ENCODE assay signal across 12 cellular contexts in genomic region chr7:83161186-83161585, GRCh38. TPM values are rescaled to one million over a fixed set of nuclear protein-coding genes. Genes with fewer than 3 reads are reported as not detected.
A peak's percentile ranks its signal among the peaks of the same experiment; 100 is the strongest.
DNase-seq lines count a peak whose midpoint lies in the region; ATAC-seq, FAIRE-seq and TF ChIP-seq lines count a peak whose summit lies in the region.
"Had no signal": no experiment of that assay in that cellular context is flagged by ENCODE, and none has a peak within 500 bp of the region (broad histone marks: within the 10 kb centered on the region; RNA-seq: fewer than 3 reads in every experiment).

No MANE protein-coding gene starts in this region.

- H3K36me3 ChIP-seq in KMS-11 (ENCODE audit: insufficient read depth) (no peaks in the 10 kb centered on the region), astrocyte (ENCODE audit: insufficient read depth, low read length) (no peaks in the 10 kb centered on the region)

- H3K4me2 ChIP-seq in KMS-11 = peak overlapping the region; percentile 63
- H3K4me2 ChIP-seq in astrocyte (ENCODE audit: low read length) = no peak overlapping the region

- H3K27ac Mint-ChIP-seq in astrocyte (ENCODE audit: unreplicated experiment) (no peak overlapping the region), mesothelial cell of epicardium (no peak overlapping the region)
- no peak overlapping the region for H3K27ac Mint-ChIP-seq in stimulated activated naive B cell treated with anti-CD40 and anti-IgM and Interleukin-4, amounts not matched to agents 10 μg/mL and 1 μg/mL and 100 μg/mL, for 72 hours
- H3K27ac Mint-ChIP-seq: activated CD8-positive, alpha-beta memory T cell treated with anti-CD3 and anti-CD28 coated beads, Interleukin-2, amount 10 ng/mL, durations not matched to agents 7 days and 5 days; CD4-positive, CD25-positive, alpha-beta regulatory T cell had no signal

- no peaks in the 10 kb centered on the region for H3K9me3 ChIP-seq in astrocyte (ENCODE audit: insufficient read depth, low read depth, low read length)

- H3K4me3 Mint-ChIP-seq in astrocyte (ENCODE audit: unreplicated experiment) (peak overlapping the region; percentile 63), mesothelial cell of epicardium (peak overlapping the region; percentile 49)
- H3K4me3 Mint-ChIP-seq in stimulated activated naive B cell treated with anti-CD40 and anti-IgM and Interleukin-4, amounts not matched to agents 10 μg/mL and 1 μg/mL and 100 μg/mL, for 72 hours = no peak overlapping the region
- H3K4me3 Mint-ChIP-seq: activated CD8-positive, alpha-beta memory T cell treated with anti-CD3 and anti-CD28 coated beads, Interleukin-2, amount 10 ng/mL, durations not matched to agents 7 days and 5 days had no signal

- peaks cover 17% of the 10 kb centered on the region for H3K4me1 ChIP-seq in KMS-11 (ENCODE audit: low read depth, poor library complexity, severe bottlenecking)
- no peaks in the 10 kb centered on the region for H3K4me1 ChIP-seq in astrocyte (ENCODE audit: insufficient read depth, low read length)

- H3K36me3 Mint-ChIP-seq in astrocyte (ENCODE audit: low read depth, unreplicated experiment) (no peaks in the 10 kb centered on the region), mesothelial cell of epicardium (no peaks in the 10 kb centered on the region)
- H3K36me3 Mint-ChIP-seq in stimulated activated naive B cell treated with anti-CD40 and anti-IgM and Interleukin-4, amounts not matched to agents 10 μg/mL and 1 μg/mL and 100 μg/mL, for 72 hours = no peaks in the 10 kb centered on the region
- H3K36me3 Mint-ChIP-seq: activated CD8-positive, alpha-beta memory T cell treated with anti-CD3 and anti-CD28 coated beads, Interleukin-2, amount 10 ng/mL, durations not matched to agents 7 days and 5 days; CD4-positive, CD25-positive, alpha-beta regulatory T cell had no signal

- H3K79me2 ChIP-seq in KMS-11 (ENCODE audit: insufficient read depth, low read depth) = no peaks in the 10 kb centered on the region
- H3K79me2 ChIP-seq in astrocyte (ENCODE audit: insufficient read depth, low read length) = no peaks in the 10 kb centered on the region

- H4K20me1 ChIP-seq in KMS-11 (ENCODE audit: insufficient read depth) (no peaks in the 10 kb centered on the region), astrocyte (ENCODE audit: insufficient read depth, low read length) (no peaks in the 10 kb centered on the region)

- H2AFZ ChIP-seq in KMS-11 (ENCODE audit: low read depth) (no peak overlapping the region), astrocyte (ENCODE audit: low read depth, low read length) (no peak overlapping the region)

- H3K9ac ChIP-seq in KMS-11 (no peak overlapping the region), astrocyte (ENCODE audit: low read length) (no peak overlapping the region)

- H3K27me3 Mint-ChIP-seq in astrocyte (ENCODE audit: low read depth, unreplicated experiment) (no peaks in the 10 kb centered on the region), mesothelial cell of epicardium (ENCODE audit: low read depth) (no peaks in the 10 kb centered on the region)
- H3K27me3 Mint-ChIP-seq in stimulated activated naive B cell treated with anti-CD40 and anti-IgM and Interleukin-4, amounts not matched to agents 10 μg/mL and 1 μg/mL and 100 μg/mL, for 72 hours = peaks cover 14 to 15% of the 10 kb centered on the region in 2 donors

- no peak for TF ChIP-seq CTCF in KMS-11 (conservative IDR thresholded peaks at IDR 0.05; ENCODE audit: low read depth, low read length)
- no peak for TF ChIP-seq CTCF in astrocyte (IDR thresholded peaks at IDR 0.05; ENCODE audit: insufficient read depth, low read depth, low read length)
- no peak for TF ChIP-seq CTCF in mesothelial cell of epicardium (IDR thresholded peaks at IDR 0.05; ENCODE audit: unreplicated experiment)

- H3K27me3 ChIP-seq in KMS-11 (ENCODE audit: insufficient read depth, low read depth) (no peaks in the 10 kb centered on the region), astrocyte (ENCODE audit: insufficient read depth, low read length) (no peaks in the 10 kb centered on the region)

- FAIRE-seq in astrocyte (lab: Jason Lieb, UNC) = no peak

- H3K4me1 Mint-ChIP-seq in astrocyte (ENCODE audit: low read depth, unreplicated experiment) = no peaks in the 10 kb centered on the region
- peaks cover 13% of the 10 kb centered on the region for H3K4me1 Mint-ChIP-seq in mesothelial cell of epicardium
- peaks cover 3 to 9% of the 10 kb centered on the region in 2 donors for H3K4me1 Mint-ChIP-seq in stimulated activated naive B cell treated with anti-CD40 and anti-IgM and Interleukin-4, amounts not matched to agents 10 μg/mL and 1 μg/mL and 100 μg/mL, for 72 hours

- H3K27ac ChIP-seq in KMS-11 (no peak overlapping the region), astrocyte (ENCODE audit: low read depth, low read length) (no peak overlapping the region)

- H3K9me3 Mint-ChIP-seq in astrocyte (ENCODE audit: unreplicated experiment) (no peaks in the 10 kb centered on the region), mesothelial cell of epicardium (no peaks in the 10 kb centered on the region)
- H3K9me3 Mint-ChIP-seq in stimulated activated naive B cell treated with anti-CD40 and anti-IgM and Interleukin-4, amounts not matched to agents 10 μg/mL and 1 μg/mL and 100 μg/mL, for 72 hours = no peaks in the 10 kb centered on the region

- ATAC-seq in HG02973 (IDR thresholded peaks at IDR 0.05; ENCODE audit: unreplicated experiment) = no peak
- no peak for ATAC-seq in stimulated activated naive B cell treated with anti-CD40 and anti-IgM and Interleukin-4, amounts not matched to agents 10 μg/mL and 1 μg/mL and 100 μg/mL, for 72 hours (replicated peaks)
- no peak for ATAC-seq in HG03442 (IDR thresholded peaks at IDR 0.05; ENCODE audit: unreplicated experiment)
- ATAC-seq: activated CD8-positive, alpha-beta memory T cell treated with anti-CD3 and anti-CD28 coated beads, Interleukin-2, amount 10 ng/mL, durations not matched to agents 7 days and 5 days had no signal

- no peak overlapping the region for H3K4me3 ChIP-seq in KMS-11 (IDR thresholded peaks at IDR 0.05; ENCODE audit: insufficient read depth, low read depth, low read length)
- H3K4me3 ChIP-seq in astrocyte (ENCODE audit: insufficient read depth, low read depth, low read length) = no peak overlapping the region

- peak; percentile 17 for DNase-seq in DMS53 treated with DMSO at 0.1 percent for 48 hours (lab: John Stamatoyannopoulos, UW; ENCODE audit: unreplicated experiment)
- no peak for DNase-seq in astrocyte (ENCODE audit: low read depth)
- no peak for DNase-seq in mesothelial cell of epicardium (ENCODE audit: low spot score in 2 of 2, unreplicated experiment in 2 of 2)
- no peak for DNase-seq in stimulated activated naive B cell treated with anti-CD40 and anti-IgM and Interleukin-4, amounts not matched to agents 10 μg/mL and 1 μg/mL and 100 μg/mL, for 72 hours
- no peak for DNase-seq in cerebellar nuclear complex (lab: John Stamatoyannopoulos, UW)
- DNase-seq: activated CD8-positive, alpha-beta memory T cell treated with anti-CD3 and anti-CD28 coated beads, Interleukin-2, amount 10 ng/mL, durations not matched to agents 7 days and 5 days; CD4-positive, CD25-positive, alpha-beta regulatory T cell; NCI-H1930; retina had no signal

RNA-seq across cellular contexts. Expression of gene PCLO, which starts 1.5 kb away (rescaled TPM):
- total RNA-seq in astrocyte (3.0 and 3.1 TPM in 2 replicates), mesothelial cell of epicardium (5.3 to 7.4 TPM (median 6.0 TPM) in 3 replicates)
- total RNA-seq: activated CD8-positive, alpha-beta memory T cell treated with anti-CD3 and anti-CD28 coated beads, Interleukin-2, amount 10 ng/mL, durations not matched to agents 7 days and 5 days; CD4-positive, CD25-positive, alpha-beta regulatory T cell had no signal

Comparison
In these comparisons a context has a peak if more than half of its experiments do, and no peak if none do; other contexts are left out.
1. H3K4me3 Mint-ChIP-seq: peak in astrocyte (single experiment) and mesothelial cell of epicardium (single experiment); none in stimulated activated naive B cell treated with anti-CD40 and anti-IgM and Interleukin-4, amounts not matched to agents 10 μg/mL and 1 μg/mL and 100 μg/mL, for 72 hours (0 of 2).